In the genomic region with DNA sequence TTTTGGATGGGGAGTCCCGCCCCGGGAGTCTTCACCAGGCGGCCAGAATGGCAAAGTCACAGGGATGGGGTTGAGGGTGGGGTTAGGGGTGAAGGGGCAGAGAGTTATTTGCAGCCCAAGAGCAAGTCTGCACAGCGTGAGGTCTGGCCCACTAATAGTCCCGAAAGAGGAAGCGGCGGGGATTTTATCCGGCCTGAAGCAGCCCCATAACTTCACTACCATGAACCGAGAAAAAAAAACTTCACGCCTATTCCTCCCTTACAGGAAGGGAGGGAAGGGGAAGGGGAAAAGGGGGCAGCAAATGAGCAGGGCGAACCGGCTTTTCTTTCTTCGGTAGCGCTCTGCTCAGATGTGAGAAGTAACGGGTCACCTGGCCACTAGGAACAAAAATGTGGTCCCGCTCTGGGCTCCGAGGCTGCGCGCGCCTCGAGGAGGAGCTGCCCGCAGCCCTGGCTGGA, we compare ENCODE assay signal across 8 cellular contexts. TPM values are rescaled to one million over a fixed set of nuclear protein-coding genes. Genes with fewer than 3 reads are reported as not detected.
A peak's percentile ranks its signal among the peaks of the same experiment; 100 is the strongest.
DNase-seq lines count a peak whose midpoint lies in the region; ATAC-seq, FAIRE-seq and TF ChIP-seq lines count a peak whose summit lies in the region.

No MANE protein-coding gene starts in this region.

- no peak for TF ChIP-seq POLR2A in erythroblast (IDR thresholded peaks at IDR 0.05; ENCODE audit: low read length)

- peaks cover 44% of the 10 kb centered on the region for H4K20me1 ChIP-seq in BLaER1

- POLR2A ChIA-PET in naive thymus-derived CD4-positive, alpha-beta T cell (lab: Charles Lee) = interaction anchor here (0.8 to 6.1 kb wide), 17 partner anchors 8 to 79 kb away, joined by 3 to 78 read pairs (median 7); partner anchors contain the start of genes CFAP58 and GSTO2

- DNase-seq in GM19239 (ENCODE audit: insufficient read length, low spot score) = no peak
- DNase-seq in SKM-1 treated with dmso at 0.1 percent for 144 hours (lab: John Stamatoyannopoulos, UW; ENCODE audit: unreplicated experiment) = peak; percentile 69
- peak; percentile 60 to 78 for DNase-seq in erythroblast (lab: John Stamatoyannopoulos, UW)
- DNase-seq in naive thymus-derived CD4-positive, alpha-beta T cell = peak in 1 of 9 donors; percentile 27
- DNase-seq in DMS153 (lab: John Stamatoyannopoulos, UW) = no peak
- DNase-seq in activated CD8-positive, alpha-beta memory T cell treated with anti-CD3 and anti-CD28 coated beads, Interleukin-2, amount 50 U/mL, for 4 hours = no peak

- peaks cover 64% of the 10 kb centered on the region for H3K4me1 ChIP-seq in BLaER1
- H3K4me1 ChIP-seq in naive thymus-derived CD4-positive, alpha-beta T cell (ENCODE audit: control insufficient read depth in 2 of 2, insufficient read depth in 2 of 2, low read length in 2 of 2) = peaks cover 28 to 40% of the 10 kb centered on the region in 2 donors

- H3K27ac Mint-ChIP-seq in naive thymus-derived CD4-positive, alpha-beta T cell = peak overlapping the region; percentile 87 to 100 (median 98)

- peaks cover 30% of the 10 kb centered on the region for H3K36me3 ChIP-seq in BLaER1
- H3K36me3 ChIP-seq in naive thymus-derived CD4-positive, alpha-beta T cell (ENCODE audit: control insufficient read depth in 2 of 3, insufficient read depth in 3 of 3, low read length in 3 of 3) = peaks cover 0 to 10% (median 0%) of the 10 kb centered on the region in 3 experiments

- peak; percentile 52 for ATAC-seq in HG03159 (IDR thresholded peaks at IDR 0.05; ENCODE audit: unreplicated experiment)
- peak; percentile 14 for ATAC-seq in naive thymus-derived CD4-positive, alpha-beta T cell

- peaks cover 40 to 64% (median 55%) of the 10 kb centered on the region in 7 donors for H3K4me1 Mint-ChIP-seq in naive thymus-derived CD4-positive, alpha-beta T cell

- peak overlapping the region; percentile 94 for H3K9ac ChIP-seq in BLaER1

- peak overlapping the region; percentile 88 to 100 (median 98) for H3K4me3 Mint-ChIP-seq in naive thymus-derived CD4-positive, alpha-beta T cell

- H3K36me3 Mint-ChIP-seq in naive thymus-derived CD4-positive, alpha-beta T cell = peaks cover 0 to 12% (median 0%) of the 10 kb centered on the region in 5 donors

- no peaks in the 10 kb centered on the region for H3K9me3 ChIP-seq in BLaER1
- H3K9me3 ChIP-seq in naive thymus-derived CD4-positive, alpha-beta T cell (ENCODE audit: control insufficient read depth in 2 of 3, low read length in 3 of 3) = no peaks in the 10 kb centered on the region

- peak overlapping the region; percentile 92 for H3K4me2 ChIP-seq in BLaER1

- intact Hi-C loops in naive thymus-derived CD4-positive, alpha-beta T cell (cut with micrococcal nuclease) = loop anchor here (2.0 to 5.0 kb wide), 2 partner anchors 15 to 215 kb away; partner anchors contain the start of gene SFR1 (in 1 of the 2)

- H3K4me3 ChIP-seq in BLaER1 = peak overlapping the region; percentile 83
- peak overlapping the region; percentile 85 for H3K4me3 ChIP-seq in naive thymus-derived CD4-positive, alpha-beta T cell (ENCODE audit: low read length)

- H3K27me3 ChIP-seq in BLaER1 = 0 out of 2 replicates have a peak, but pooled peaks cover 3% of the 10 kb centered on the region
- no peaks in the 10 kb centered on the region for H3K27me3 ChIP-seq in naive thymus-derived CD4-positive, alpha-beta T cell (ENCODE audit: control insufficient read depth in 2 of 2, insufficient read depth in 2 of 2, low read length in 2 of 2)

- CTCF ChIA-PET in naive thymus-derived CD4-positive, alpha-beta T cell (lab: Charles Lee) = interaction anchor here (1.1 to 6.3 kb wide), 9 partner anchors 9 to 46 kb away, joined by 3 to 58 read pairs (median 5); no protein-coding TSS in a partner anchor

- peaks cover 0 to 10% (median 0%) of the 10 kb centered on the region in 5 donors for H3K27me3 Mint-ChIP-seq in naive thymus-derived CD4-positive, alpha-beta T cell

- peak overlapping the region; percentile 98 for H3K27ac ChIP-seq in BLaER1
- peak overlapping the region; percentile 94 for H3K27ac ChIP-seq in naive thymus-derived CD4-positive, alpha-beta T cell (ENCODE audit: low read depth, low read length)

- peak; percentile 87 for FAIRE-seq in GM19239 (lab: Jason Lieb, UNC)

- H3K9me3 Mint-ChIP-seq in naive thymus-derived CD4-positive, alpha-beta T cell = no peaks in the 10 kb centered on the region

RNA-seq across cellular contexts. Expression of gene ITPRIP, which starts 0.7 kb away (rescaled TPM):
- 100 to 1,000 TPM in 1 of 5 experiments, 10 to 100 TPM in 4; 20.0 to 129 (median 27.8) TPM for total RNA-seq in naive thymus-derived CD4-positive, alpha-beta T cell
- polyA plus RNA-seq in naive thymus-derived CD4-positive, alpha-beta T cell = 10 to 100 TPM; 17.8 to 18.0 TPM

RNA-seq across cellular contexts. Expression of gene CFAP58, which starts 16.1 kb away (rescaled TPM):
- total RNA-seq in naive thymus-derived CD4-positive, alpha-beta T cell = under 1 TPM in 1 of 5 experiments, not detected in 4; 0.17 TPM
- not detected for polyA plus RNA-seq in naive thymus-derived CD4-positive, alpha-beta T cell

Comparison
In these comparisons a context has a peak if more than half of its experiments do, and no peak if none do; other contexts are left out.
1. DNase-seq: peak in SKM-1 treated with dmso at 0.1 percent for 144 hours (single experiment) and erythroblast (2 of 2); none in GM19239 (single experiment), DMS153 (single experiment) and activated CD8-positive, alpha-beta memory T cell treated with anti-CD3 and anti-CD28 coated beads, Interleukin-2, amount 50 U/mL, for 4 hours (single experiment).